ENCODE assay signal across 7 cellular contexts in genomic region chr10:89247623-89248022, GRCh38. TPM values are rescaled to one million over a fixed set of nuclear protein-coding genes. Genes with fewer than 3 reads are reported as not detected.
"Had no signal": no experiment of that assay in that cellular context is flagged by ENCODE, and none has a peak within 500 bp of the region (broad histone marks: within the 10 kb centered on the region; RNA-seq: fewer than 3 reads in every experiment).

No MANE protein-coding gene starts in this region.

RNA-seq across cellular contexts. Expression of gene CH25H, which starts 40.5 kb away (rescaled TPM):
- total RNA-seq: activated naive CD8-positive, alpha-beta T cell treated with anti-CD3 and anti-CD28 coated beads, Interleukin-2, amount 10 ng/mL, durations not matched to agents 7 days and 5 days; activated T-helper 1 cell treated with anti-CD3 and anti-CD28 coated beads, Interleukin-12 subunit alpha, Interleukin-12 subunit beta, Interleukin-2, Interleukin-4 antibody, amounts not matched to agents 30 ng/mL and 10 ng/mL and 1 ng/mL, durations not matched to agents 14 hours and 24 hours and 36 hours; activated T-helper 17 cell treated with anti-CD3 and anti-CD28 coated beads, Interleukin-2, amount 50 U/mL, for 72 hours; activated T-helper 2 cell treated with anti-CD3 and anti-CD28 coated beads, Interferon-gamma antibody, Interleukin-2, Interleukin-4, amounts not matched to agents 10 μg/mL and 5 μg/mL and 100 μg/mL, durations not matched to agents 14 hours and 24 hours and 36 hours; bronchial epithelial cell; cardiac muscle cell; chondrocyte had no signal

RNA-seq across cellular contexts. Expression of gene IFIT2, which starts 54.2 kb away (rescaled TPM):
- total RNA-seq: cardiac muscle cell had no signal
